Comparison of ENCODE assay signal across 9 cellular contexts in the genomic region with DNA sequence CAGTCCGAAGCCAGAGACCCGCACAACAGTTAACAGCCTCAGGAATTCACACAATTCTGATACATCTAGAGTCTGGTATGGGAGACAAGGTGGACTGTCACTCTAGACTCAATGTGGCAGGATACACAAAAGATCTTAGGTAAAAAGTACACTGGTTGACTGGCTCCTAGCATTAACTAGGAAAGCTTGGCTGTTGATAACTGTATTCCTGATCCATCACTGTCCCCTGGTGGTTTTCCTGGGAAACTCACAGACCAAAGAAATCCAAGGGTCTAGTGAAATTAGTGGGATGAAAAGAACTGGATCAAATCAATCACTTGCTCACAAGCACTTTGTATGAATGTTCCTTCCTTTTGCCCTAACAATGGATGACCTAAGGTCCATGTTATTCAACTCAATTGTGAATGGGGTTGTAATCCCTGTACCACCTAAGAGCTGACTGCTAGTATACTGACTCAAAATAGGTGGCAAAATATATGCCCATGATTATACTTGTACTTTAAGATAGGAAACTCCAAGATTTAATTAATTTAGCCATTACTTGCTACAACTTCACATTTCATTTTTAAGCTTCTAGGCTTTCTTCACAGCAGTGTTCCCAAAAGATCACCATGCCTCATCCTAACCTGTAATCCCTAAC. TPM values are rescaled to one million over a fixed set of nuclear protein-coding genes. Genes with fewer than 3 reads are reported as not detected.
DNase-seq lines count a peak whose midpoint lies in the region; ATAC-seq and TF ChIP-seq lines count a peak whose summit lies in the region.
"Had no signal": no experiment of that assay in that cellular context is flagged by ENCODE, and none has a peak within 500 bp of the region (broad histone marks: within the 10 kb centered on the region; RNA-seq: fewer than 3 reads in every experiment).

No MANE protein-coding gene starts in this region.

- POLR2A ChIA-PET in MCF 10A (lab: Yijun Ruan, JAX): interaction anchor here (1.0 kb wide), 1 partner anchor 13 kb away, joined by 4 read pairs; no protein-coding TSS in a partner anchor
- POLR2A ChIA-PET in CD8-positive, alpha-beta T cell (lab: Charles Lee): no interaction called here

- DNase-seq in D341Med (ENCODE audit: low spot score) (peak; percentile 57), NCI-H146 (lab: John Stamatoyannopoulos, UW) (peak; percentile 21), MCF 10A (ENCODE audit: unreplicated experiment) (peak; percentile 30), midbrain (lab: John Stamatoyannopoulos, UW) (peak; percentile 49), left cardiac atrium (no peak)
- DNase-seq in CD8-positive, alpha-beta T cell: no peak
- DNase-seq in activated CD4-positive, alpha-beta T cell treated with anti-CD3 and anti-CD28 coated beads for 48 hours: no peak

- no TSS peak for BruUV-seq in MCF 10A (replicated peaks; lab: Mats Ljungman, UMichigan)

- CTCF ChIA-PET in MCF 10A (lab: Yijun Ruan, JAX): interaction anchor here (0.5 to 2.2 kb wide), 9 partner anchors 11 to 156 kb away, joined by 3 to 15 read pairs (median 3); no protein-coding TSS in a partner anchor
- CTCF ChIA-PET in CD8-positive, alpha-beta T cell (lab: Charles Lee): interaction anchor here (1.2 to 1.4 kb wide), 2 partner anchors 11 to 116 kb away, joined by 4 to 5 read pairs; no protein-coding TSS in a partner anchor

- H3K9me3 Mint-ChIP-seq in MCF 10A (ENCODE audit: unreplicated experiment): no peaks in the 10 kb centered on the region
- H3K9me3 Mint-ChIP-seq in CD8-positive, alpha-beta T cell: no peaks in the 10 kb centered on the region

- H3K4me3 Mint-ChIP-seq in MCF 10A (ENCODE audit: unreplicated experiment): no peak overlapping the region
- no peak overlapping the region for H3K4me3 Mint-ChIP-seq in CD8-positive, alpha-beta T cell
- H3K4me3 Mint-ChIP-seq: activated naive CD8-positive, alpha-beta T cell had no signal

- H3K27me3 ChIP-seq in CD8-positive, alpha-beta T cell (ENCODE audit: insufficient read depth, low read length): no peaks in the 10 kb centered on the region

- H3K4me1 Mint-ChIP-seq in MCF 10A (ENCODE audit: insufficient read depth, unreplicated experiment): no peaks in the 10 kb centered on the region
- no peaks in the 10 kb centered on the region for H3K4me1 Mint-ChIP-seq in CD8-positive, alpha-beta T cell (ENCODE audit: low read depth)

- no peaks in the 10 kb centered on the region for H3K4me1 ChIP-seq in CD8-positive, alpha-beta T cell (ENCODE audit: insufficient read depth, low read length)

- no peak overlapping the region for H3K27ac ChIP-seq in CD8-positive, alpha-beta T cell (ENCODE audit: low read depth, low read length)

- H3K36me3 Mint-ChIP-seq in MCF 10A (ENCODE audit: insufficient read depth, unreplicated experiment): peaks cover 49% of the 10 kb centered on the region
- peaks cover 58% of the 10 kb centered on the region for H3K36me3 Mint-ChIP-seq in CD8-positive, alpha-beta T cell

- H3K27me3 Mint-ChIP-seq in MCF 10A (ENCODE audit: insufficient read depth, unreplicated experiment): no peaks in the 10 kb centered on the region
- H3K27me3 Mint-ChIP-seq in CD8-positive, alpha-beta T cell (ENCODE audit: low read depth): no peaks in the 10 kb centered on the region
- H3K27me3 Mint-ChIP-seq: activated naive CD8-positive, alpha-beta T cell had no signal

- no peaks in the 10 kb centered on the region for H3K9me3 ChIP-seq in CD8-positive, alpha-beta T cell (ENCODE audit: low read length)

- no peak overlapping the region for H3K4me3 ChIP-seq in CD8-positive, alpha-beta T cell (ENCODE audit: low read depth, low read length)

- peaks cover 6% of the 10 kb centered on the region for H3K36me3 ChIP-seq in CD8-positive, alpha-beta T cell (ENCODE audit: insufficient read depth, low read length)

- intact Hi-C loops in MCF 10A (cut with micrococcal nuclease): loop anchor here (1.0 kb wide), 2 partner anchors 117 to 154 kb away; no protein-coding TSS in a partner anchor
- intact Hi-C loops in CD8-positive, alpha-beta T cell (cut with DNase I, micrococcal nuclease): loop anchor here (1.0 kb wide), 1 partner anchor 117 kb away; no protein-coding TSS in a partner anchor
- intact Hi-C loops in left cardiac atrium (cut with DNase I): loop anchor here (1.0 to 5.0 kb wide), 2 partner anchors 117 kb away; no protein-coding TSS in a partner anchor

- peak; percentile 68 for TF ChIP-seq CTCF in MCF 10A (IDR thresholded peaks at IDR 0.05; ENCODE audit: unreplicated experiment)
- no peak for TF ChIP-seq CTCF in CD8-positive, alpha-beta T cell (IDR thresholded peaks at IDR 0.05)

- H3K27ac Mint-ChIP-seq in MCF 10A (ENCODE audit: low read depth, unreplicated experiment): no peak overlapping the region
- H3K27ac Mint-ChIP-seq in CD8-positive, alpha-beta T cell: no peak overlapping the region
- H3K27ac Mint-ChIP-seq: activated naive CD8-positive, alpha-beta T cell had no signal

- ATAC-seq in CD8-positive, alpha-beta T cell: no peak
- no peak for ATAC-seq in left cardiac atrium
- no peak for ATAC-seq in GM21737 (IDR thresholded peaks at IDR 0.05; ENCODE audit: unreplicated experiment)

RNA-seq across cellular contexts. Expression of a gene that starts 14.0 kb away (rescaled TPM):
- total RNA-seq in MCF 10A (2022) (105 and 128 TPM in 2 replicates), left cardiac atrium (100 to 1,000 TPM; 156 to 157 TPM)
- 10 to 100 TPM; 24.6 to 25.4 TPM for total RNA-seq in CD8-positive, alpha-beta T cell

RNA-seq across cellular contexts. Expression of a gene that starts 14.4 kb away (rescaled TPM):
- 13.9 and 21.1 TPM in 2 replicates for total RNA-seq in MCF 10A (2022)
- total RNA-seq in CD8-positive, alpha-beta T cell: 10 to 100 TPM; 18.6 to 24.0 TPM
- total RNA-seq in left cardiac atrium: 10 to 100 TPM; 34.1 to 39.1 TPM

RNA-seq across cellular contexts. Expression of a gene that starts 53.1 kb away (rescaled TPM):
- not detected in 2 replicates for total RNA-seq in MCF 10A (2022)
- total RNA-seq in CD8-positive, alpha-beta T cell: not detected
- total RNA-seq in left cardiac atrium: under 1 TPM in 1 of 2 donors, not detected in 1; 0.24 TPM

Comparison
In these comparisons a context has a peak if more than half of its experiments do, and no peak if none do; other contexts are left out.
1. DNase-seq: peak in D341Med (single experiment), NCI-H146 (single experiment), MCF 10A (single experiment) and midbrain (single experiment); none in CD8-positive, alpha-beta T cell (0 of 7), activated CD4-positive, alpha-beta T cell treated with anti-CD3 and anti-CD28 coated beads for 48 hours (single experiment) and left cardiac atrium (single experiment).